18 cellular contexts compared by ENCODE assay signal in genomic region chr7:6346581-6346980, GRCh38. TPM values are rescaled to one million over a fixed set of nuclear protein-coding genes. Genes with fewer than 3 reads are reported as not detected.
DNase-seq lines count a peak whose midpoint lies in the region; ATAC-seq and TF ChIP-seq lines count a peak whose summit lies in the region.
"Had no signal": no experiment of that assay in that cellular context is flagged by ENCODE, and none has a peak within 500 bp of the region (broad histone marks: within the 10 kb centered on the region; RNA-seq: fewer than 3 reads in every experiment).

No MANE protein-coding gene starts in this region.

- ATAC-seq in activated T-cell treated with anti-CD3 and anti-CD28 coated beads, Interleukin-2, amount 50 U/mL, for 72 hours (replicated peaks in 1 of 2), result no peak
- no peak for ATAC-seq in left colon

- no peaks in the 10 kb centered on the region for H3K27me3 Mint-ChIP-seq in activated T-cell treated with anti-CD3 and anti-CD28 coated beads, Interleukin-2, amount 50 U/mL, for 72 hours (ENCODE audit: low read depth)
- no peaks in the 10 kb centered on the region for H3K27me3 Mint-ChIP-seq in endodermal cell (ENCODE audit: insufficient read depth)
- H3K27me3 Mint-ChIP-seq: activated CD4-positive, alpha-beta memory T cell treated with anti-CD3 and anti-CD28 coated beads, Interleukin-2, amount 10 ng/mL, durations not matched to agents 7 days and 5 days had no signal

- intact Hi-C loops in thyroid gland (cut with DNase I) (no loop called here), left colon (cut with DNase I, micrococcal nuclease) (no loop called here)

- H3K4me3 ChIP-seq in endodermal cell (ENCODE audit: low read length) (no peak overlapping the region), thyroid gland (replicated peaks in 1 of 3) (no peak overlapping the region)
- H3K4me3 ChIP-seq: hepatocyte, lung, prostate gland, upper lobe of left lung had no signal

- whole genome bisulfite sequencing in endodermal cell (ENCODE audit: insufficient coverage in 1 of 2, insufficient read length in 1 of 2), 2 experiments, result 90% methylated on average over 6 to 8 of the region's 8 CpGs
- WGBS in thyroid gland, 2 donors, result 70% methylated on average over 7 to 8 of the region's 8 CpGs

- no peak overlapping the region for H3K27ac Mint-ChIP-seq in activated T-cell treated with anti-CD3 and anti-CD28 coated beads, Interleukin-2, amount 50 U/mL, for 72 hours
- peak overlapping the region; percentile 72 for H3K27ac Mint-ChIP-seq in endodermal cell
- H3K27ac Mint-ChIP-seq: activated CD4-positive, alpha-beta memory T cell treated with anti-CD3 and anti-CD28 coated beads, Interleukin-2, amount 10 ng/mL, durations not matched to agents 7 days and 5 days; activated naive CD8-positive, alpha-beta T cell treated with anti-CD3 and anti-CD28 coated beads, Interleukin-2, amount 10 ng/mL, durations not matched to agents 7 days and 5 days; T-helper 2 cell treated with Interferon-gamma antibody and Interleukin-4, amounts not matched to agents 5 μg/mL and 100 μg/mL, for 36 hours had no signal

- H3K9ac ChIP-seq in endodermal cell (ENCODE audit: extremely low read depth, low read length, poor library complexity, severe bottlenecking), result no peak overlapping the region

- no peaks in the 10 kb centered on the region for H3K9me3 Mint-ChIP-seq in activated T-cell treated with anti-CD3 and anti-CD28 coated beads, Interleukin-2, amount 50 U/mL, for 72 hours
- H3K9me3 Mint-ChIP-seq in endodermal cell, result peaks cover 2% of the 10 kb centered on the region
- H3K9me3 Mint-ChIP-seq: activated CD4-positive, alpha-beta memory T cell treated with anti-CD3 and anti-CD28 coated beads, Interleukin-2, amount 10 ng/mL, durations not matched to agents 7 days and 5 days; activated naive CD8-positive, alpha-beta T cell treated with anti-CD3 and anti-CD28 coated beads, Interleukin-2, amount 10 ng/mL, durations not matched to agents 7 days and 5 days; T-helper 2 cell treated with Interferon-gamma antibody and Interleukin-4, amounts not matched to agents 5 μg/mL and 100 μg/mL, for 36 hours had no signal

- H3K27me3 ChIP-seq in endodermal cell (ENCODE audit: control insufficient read depth, insufficient read depth, low read length, poor library complexity, severe bottlenecking) (no peaks in the 10 kb centered on the region), thyroid gland (no peaks in the 10 kb centered on the region)
- H3K27me3 ChIP-seq: hepatocyte, upper lobe of left lung had no signal

- DNase-seq in activated T-cell treated with anti-CD3 and anti-CD28 coated beads, Interleukin-2, amount 50 U/mL, for 72 hours, result no peak
- DNase-seq in activated T-cell treated with anti-CD3 and anti-CD28 coated beads, Interleukin-2, amount 50 U/mL, for 48 hours, result no peak
- DNase-seq in NCI-H526 treated with DMSO at 0.1 percent for 48 hours (lab: John Stamatoyannopoulos, UW) (peak; percentile 82), endodermal cell (peak; percentile 67), thyroid gland (peak; percentile 29 to 41), inferior parietal cortex (ENCODE audit: extremely low spot score) (no peak), GOT3 (lab: John Stamatoyannopoulos, UW) (no peak), left colon (no peak)
- DNase-seq: activated CD4-positive, alpha-beta memory T cell treated with anti-CD3 and anti-CD28 coated beads, Interleukin-2, amount 10 ng/mL, durations not matched to agents 7 days and 5 days; activated naive CD8-positive, alpha-beta T cell treated with anti-CD3 and anti-CD28 coated beads, Interleukin-2, amount 10 ng/mL, durations not matched to agents 7 days and 5 days; erythroblast; NCI-H345; stimulated activated CD8-positive, alpha-beta memory T cell treated with anti-CD3 and anti-CD28 coated beads, Interleukin-4, amount 100 ng/mL, for 48 hours; upper lobe of left lung had no signal

- no peak for TF ChIP-seq POLR2A in thyroid gland (IDR thresholded peaks at IDR 0.05)

- TF ChIP-seq CTCF in endodermal cell (conservative IDR thresholded peaks at IDR 0.05), result no peak
- no peak for TF ChIP-seq CTCF in thyroid gland (IDR thresholded peaks at IDR 0.05)

- no peak overlapping the region for H3K27ac ChIP-seq in endodermal cell (ENCODE audit: low read depth, low read length)
- H3K27ac ChIP-seq in thyroid gland, result no peak overlapping the region
- H3K27ac ChIP-seq: hepatocyte, prostate gland, upper lobe of left lung had no signal

- H3K9me3 ChIP-seq in endodermal cell (ENCODE audit: control insufficient read depth, low read length) (no peaks in the 10 kb centered on the region), thyroid gland (no peaks in the 10 kb centered on the region)
- H3K9me3 ChIP-seq: prostate gland, upper lobe of left lung had no signal

- H3K4me3 Mint-ChIP-seq in activated T-cell treated with anti-CD3 and anti-CD28 coated beads, Interleukin-2, amount 50 U/mL, for 72 hours, result peak overlapping the region; percentile 40 to 65
- peak overlapping the region; percentile 77 for H3K4me3 Mint-ChIP-seq in endodermal cell

- H3K4me1 ChIP-seq in endodermal cell (ENCODE audit: control insufficient read depth, insufficient read depth, low read length) (peaks cover 2% of the 10 kb centered on the region), thyroid gland (peaks cover 3 to 12% of the 10 kb centered on the region in 2 donors)
- H3K4me1 ChIP-seq: prostate gland had no signal

- H3K4me1 Mint-ChIP-seq in activated T-cell treated with anti-CD3 and anti-CD28 coated beads, Interleukin-2, amount 50 U/mL, for 72 hours (ENCODE audit: low read depth), result peaks cover 41% of the 10 kb centered on the region
- H3K4me1 Mint-ChIP-seq in endodermal cell, result peaks cover 2% of the 10 kb centered on the region

- H3K36me3 ChIP-seq in endodermal cell (ENCODE audit: control insufficient read depth, insufficient read depth, low read length) (peaks cover 10% of the 10 kb centered on the region), thyroid gland (no peaks in the 10 kb centered on the region)
- H3K36me3 ChIP-seq: prostate gland had no signal

- no peaks in the 10 kb centered on the region for H3K36me3 Mint-ChIP-seq in activated T-cell treated with anti-CD3 and anti-CD28 coated beads, Interleukin-2, amount 50 U/mL, for 72 hours (ENCODE audit: insufficient read depth in 2 of 2)
- peaks cover 20% of the 10 kb centered on the region for H3K36me3 Mint-ChIP-seq in endodermal cell (ENCODE audit: low read depth)

RNA-seq across cellular contexts. Expression of gene FAM220A, which starts 2.2 kb away (rescaled TPM):
- total RNA-seq in activated T-cell treated with anti-CD3 and anti-CD28 coated beads, Interleukin-2, amount 50 U/mL, for 72 hours, result 10 to 100 TPM; 15.0 to 19.6 TPM
- total RNA-seq in endodermal cell, result 10 to 100 TPM; 19.9 to 22.2 TPM
- polyA plus RNA-seq in endodermal cell (2013, experiment 1 of 2), result 24.4 TPM
- 22.3 TPM for polyA plus RNA-seq in endodermal cell (2013, experiment 2 of 2)
- 10 to 100 TPM; 14.3 to 26.6 (median 20.8) TPM for total RNA-seq in thyroid gland
- total RNA-seq in left colon, result 10 to 100 TPM in 1 of 2 donors, 1 to 10 TPM in 1; 8.2 to 10.1 TPM

RNA-seq across cellular contexts. Expression of gene RAC1, which starts 27.7 kb away (rescaled TPM):
- total RNA-seq in activated T-cell treated with anti-CD3 and anti-CD28 coated beads, Interleukin-2, amount 50 U/mL, for 72 hours, result 100 to 1,000 TPM; 171 to 176 TPM
- total RNA-seq in endodermal cell, result 100 to 1,000 TPM; 236 to 238 TPM
- polyA plus RNA-seq in endodermal cell (2013, experiment 1 of 2), result 221 TPM
- 214 TPM for polyA plus RNA-seq in endodermal cell (2013, experiment 2 of 2)
- total RNA-seq in thyroid gland, result 100 to 1,000 TPM; 141 to 284 (median 180) TPM
- total RNA-seq in left colon, result 100 to 1,000 TPM; 422 to 431 TPM

Comparison
In these comparisons a context has a peak if more than half of its experiments do, and no peak if none do; other contexts are left out.
1. DNase-seq: peak in NCI-H526 treated with DMSO at 0.1 percent for 48 hours (single experiment), endodermal cell (single experiment) and thyroid gland (2 of 2); none in activated T-cell treated with anti-CD3 and anti-CD28 coated beads, Interleukin-2, amount 50 U/mL, for 72 hours (0 of 2), activated T-cell treated with anti-CD3 and anti-CD28 coated beads, Interleukin-2, amount 50 U/mL, for 48 hours (0 of 2), inferior parietal cortex (single experiment), GOT3 (single experiment) and left colon (0 of 2).